In genomic region chr7:151963895-151964870, GRCh38 we compare ENCODE assay signal across 19 cellular contexts. TPM values are rescaled to one million over a fixed set of nuclear protein-coding genes. Genes with fewer than 3 reads are reported as not detected.
DNase-seq lines count a peak whose midpoint lies in the region; ATAC-seq, FAIRE-seq and TF ChIP-seq lines count a peak whose summit lies in the region.
"Had no signal": no experiment of that assay in that cellular context is flagged by ENCODE, and none has a peak within 500 bp of the region (broad histone marks: within the 10 kb centered on the region; RNA-seq: fewer than 3 reads in every experiment).

No MANE protein-coding gene starts in this region.

- peak overlapping the region; percentile 24 for H3K27ac Mint-ChIP-seq in progenitor cell of endocrine pancreas
- H3K27ac Mint-ChIP-seq: CD4-positive, CD25-positive, alpha-beta regulatory T cell; GM23338 had no signal

- WGBS in K562 (ENCODE audit: insufficient coverage, low coverage, missing lambda C conversion rate) = 6% methylated on average over 17 of the region's 17 CpGs

- peaks cover 3% of the 10 kb centered on the region for H3K27me3 Mint-ChIP-seq in progenitor cell of endocrine pancreas

- ATAC-seq in Right ventricle myocardium superior (ENCODE audit: poor library complexity) = peak; percentile 62
- no peak; the same call in 2 of the 3 replicates for ATAC-seq in K562
- ATAC-seq: GM23338 had no signal

- H3K27me3 ChIP-seq in K562 (ENCODE audit: control insufficient read depth in 2 of 2, insufficient read depth in 2 of 2, low read length in 2 of 2) (peaks cover 0 to 35% of the 10 kb centered on the region in 2 experiments), BE2C (no peaks in the 10 kb centered on the region)
- H3K27me3 ChIP-seq: BLaER1 treated with 17β-estradiol and CSF1 and Interleukin-3, amounts not matched to agents 10 nM and 100 nM had no signal

- no peak for TF ChIP-seq POLR2A in K562 (conservative IDR thresholded peaks at IDR 0.05)

- H3K4me3 ChIP-seq in K562 (no peak overlapping the region), BE2C (ENCODE audit: low read depth, low read length) (no peak overlapping the region)
- H3K4me3 ChIP-seq: BLaER1 treated with 17β-estradiol and CSF1 and Interleukin-3, amounts not matched to agents 10 nM and 100 nM; GM23338 had no signal

- no peak overlapping the region for H3K4me3 Mint-ChIP-seq in progenitor cell of endocrine pancreas (ENCODE audit: low read depth)
- H3K4me3 Mint-ChIP-seq: GM23338 had no signal

- no peak for TF ChIP-seq EP300 in K562 (IDR thresholded peaks at IDR 0.05; ENCODE audit: low read length)

- no peak for FAIRE-seq in K562 (lab: Jason Lieb, UNC)
- FAIRE-seq: G401.6, GM12891 had no signal

- TF ChIP-seq CTCF in K562 (IDR thresholded peaks at IDR 0.05 in 2 of 3, conservative IDR thresholded peaks at IDR 0.05 in 1 of 3; ENCODE audit: insufficient read depth in 2 of 3, low read depth in 1 of 3, low read length in 3 of 3) = no peak
- TF ChIP-seq CTCF in progenitor cell of endocrine pancreas (IDR thresholded peaks at IDR 0.05; ENCODE audit: unreplicated experiment) = no peak
- TF ChIP-seq CTCF in GM13977 (IDR thresholded peaks at IDR 0.05; ENCODE audit: extremely low read depth, insufficient read depth, missing control alignments) = no peak
- no peak for TF ChIP-seq CTCF in BE2C (IDR thresholded peaks at IDR 0.05; ENCODE audit: low read depth, low read length)

- H3K36me3 ChIP-seq in K562 (ENCODE audit: control insufficient read depth, insufficient read depth, low read length) (no peaks in the 10 kb centered on the region), BE2C (no peaks in the 10 kb centered on the region)
- H3K36me3 ChIP-seq: BLaER1 treated with 17β-estradiol and CSF1 and Interleukin-3, amounts not matched to agents 10 nM and 100 nM had no signal

- H3K27ac ChIP-seq in K562 (ENCODE audit: extremely low read depth, low read depth, low read length) = no peak overlapping the region

- no peak for TF ChIP-seq RAD21 in K562 (CRISPR knock-in tag; conservative IDR thresholded peaks at IDR 0.05 in 1 of 2, IDR thresholded peaks at IDR 0.05 in 1 of 2)

- peaks cover 3% of the 10 kb centered on the region for H3K4me1 Mint-ChIP-seq in progenitor cell of endocrine pancreas (ENCODE audit: low read depth)
- H3K4me1 Mint-ChIP-seq: CD4-positive, CD25-positive, alpha-beta regulatory T cell had no signal

- H3K9me1 ChIP-seq in K562 (ENCODE audit: control insufficient read depth, insufficient read depth, low read length) = peaks cover 3% of the 10 kb centered on the region

- H3K79me2 ChIP-seq in K562 (ENCODE audit: control insufficient read depth, insufficient read depth, low read length) = no peaks in the 10 kb centered on the region

- BruUV-seq in K562 (replicated peaks; lab: Mats Ljungman, UMichigan) = no TSS peak

- H3K9me3 ChIP-seq in K562 (replicated peaks; ENCODE audit: control insufficient read depth, insufficient read depth, low read depth, low read length) = no peaks in the 10 kb centered on the region
- H3K9me3 ChIP-seq in BE2C = no peaks in the 10 kb centered on the region

- no peaks in the 10 kb centered on the region for H3K36me3 Mint-ChIP-seq in progenitor cell of endocrine pancreas (ENCODE audit: insufficient read depth)
- H3K36me3 Mint-ChIP-seq: CD4-positive, CD25-positive, alpha-beta regulatory T cell had no signal

- H2AFZ ChIP-seq in K562 (ENCODE audit: low read depth, low read length) = peak overlapping the region; percentile 27; the same call in 1 of the 2 replicates
- H2AFZ ChIP-seq: GM23338 had no signal

- no peaks in the 10 kb centered on the region for H3K9me3 Mint-ChIP-seq in progenitor cell of endocrine pancreas (ENCODE audit: low read depth)

- DNase-seq in Right ventricle myocardium superior (peak; percentile 41), cardiac septum (ENCODE audit: low spot score) (no peak), K562 (ENCODE audit: extremely low read depth in 1 of 4, low spot score in 3 of 4) (no peak), progenitor cell of endocrine pancreas (ENCODE audit: low spot score, unreplicated experiment) (no peak), GM13977 (ENCODE audit: low spot score) (no peak), BE2C (no peak)
- DNase-seq in activated CD8-positive, alpha-beta memory T cell treated with anti-CD3 and anti-CD28 coated beads for 24 hours = no peak
- DNase-seq: 8988T; AML-193; Calu3; CD4-positive, CD25-positive, alpha-beta regulatory T cell; DMS153; DMS79 treated with DMSO at 0.1 percent for 48 hours; EL; H7 had no signal

- CTCF ChIA-PET in K562 (lab: Yijun Ruan, JAX; ENCODE audit: low intra/inter-chr PET ratio) = no interaction called here

- in situ Hi-C loops in K562 (cut with MboI) (no loop called here), GM13977 (cut with MboI; ENCODE audit: low pct_unique_long_range_greater_than_20kb, low sequenced_read_pairs, unreplicated experiment) (no loop called here)

- H3K4me2 ChIP-seq in K562 (ENCODE audit: insufficient read depth, low read length) = no peak overlapping the region
- H3K4me2 ChIP-seq: GM23338 had no signal

- intact Hi-C loops in Right ventricle myocardium superior (cut with DNase I) = no loop called here
- intact Hi-C loops in cardiac septum (cut with DNase I) = no loop called here
- intact Hi-C loops in K562 (cut with micrococcal nuclease) = no loop called here

- H4K20me1 ChIP-seq in K562 (replicated peaks; ENCODE audit: control insufficient read depth, insufficient read depth, low read length) = no peaks in the 10 kb centered on the region
- H4K20me1 ChIP-seq: BLaER1 treated with 17β-estradiol and CSF1 and Interleukin-3, amounts not matched to agents 10 nM and 100 nM had no signal

- H3K9ac ChIP-seq in K562 (ENCODE audit: insufficient read depth in 1 of 2, low read depth in 2 of 2, low read length in 2 of 2) = no peak overlapping the region
- H3K9ac ChIP-seq: BLaER1 treated with 17β-estradiol and CSF1 and Interleukin-3, amounts not matched to agents 10 nM and 100 nM had no signal

- H3K4me1 ChIP-seq in K562 (replicated peaks in 1 of 2; ENCODE audit: control insufficient read depth in 2 of 2, insufficient read depth in 2 of 2, low read length in 2 of 2) (peaks cover 0 to 4% of the 10 kb centered on the region in 2 experiments; a peak in 3 of 5 replicates), BE2C (no peaks in the 10 kb centered on the region)

- POLR2A ChIA-PET in K562 (lab: Yijun Ruan, JAX) = interaction anchor here (0.7 kb wide), 1 partner anchor 709 kb away, joined by 3 read pairs; no protein-coding TSS in a partner anchor

TF ChIP-seq in K562, 482 proteins besides CTCF, POLR2A, EP300 and RAD21:
- peak; percentile 83 for TF ChIP-seq CHD2 (IDR thresholded peaks at IDR 0.05; ENCODE audit: low read depth, low read length)
- TF ChIP-seq ZNF232 (CRISPR knock-in tag; IDR thresholded peaks at IDR 0.05) = no peak
TF ChIP-seq in K562: peak in this region for 1.

RNA-seq across cellular contexts. Expression of gene GALNTL5, which starts 7.9 kb away (rescaled TPM):
- total RNA-seq in Right ventricle myocardium superior = not detected
- total RNA-seq in cardiac septum = not detected
- total RNA-seq in K562 (2011; cell fraction: chromatin; rRNA removed; ENCODE audit: low replicate concordance) = not detected in 2 replicates
- not detected in 2 replicates for total RNA-seq in K562 (2011; cell fraction: nucleolus; rRNA removed)
- total RNA-seq in K562 (2011; cell fraction: nucleoplasm; rRNA removed) = not detected in 2 replicates
- not detected in 2 replicates for total RNA-seq in K562 (2014; rRNA removed)
- total RNA-seq in K562 (2014; rRNA removed; fragmentation: Illumina TruSeq; extraction: Trizol) = not detected in 2 replicates
- not detected in 2 replicates for total RNA-seq in K562 (2015; rRNA removed; fragmentation: Illumina TruSeq; extraction: Trizol)
- total RNA-seq in K562 (2021) = not detected in 2 replicates
- polyA plus RNA-seq in K562 (2011; rRNA removed) = not detected in 2 replicates
- not detected in 2 replicates for polyA plus RNA-seq in K562 (2011; cell fraction: cytosol; rRNA removed)
- polyA plus RNA-seq in K562 (2011; cell fraction: nucleus; rRNA removed) = not detected in 2 replicates
- not detected in 2 replicates for polyA plus RNA-seq in K562 (2012)
- polyA plus RNA-seq in K562 (2014; fragmentation: Illumina TruSeq; extraction: Trizol) = not detected in 2 replicates
- not detected for polyA plus RNA-seq in K562 (2014; fragmentation: Nextera tagmentation; extraction: Ambion mirVana)
- polyA plus RNA-seq in K562 (2014; rRNA removed) = not detected in 2 replicates
- not detected in 2 replicates for polyA minus RNA-seq in K562 (2011; rRNA and poly(A)+ RNA removed)
- polyA minus RNA-seq in K562 (2011; cell fraction: cytosol; rRNA and poly(A)+ RNA removed) = not detected in 2 replicates
- polyA minus RNA-seq in K562 (2011; cell fraction: nucleus; rRNA and poly(A)+ RNA removed) = not detected in 2 replicates
- not detected in 2 replicates for total RNA-seq in progenitor cell of endocrine pancreas
- not detected for polyA plus RNA-seq in BE2C (2012; ENCODE audit: insufficient read depth, insufficient read length, low read depth)
- total RNA-seq: Calu3; CD4-positive, CD25-positive, alpha-beta regulatory T cell; GM23338; H7 had no signal
- polyA plus RNA-seq: CD4-positive, CD25-positive, alpha-beta regulatory T cell; GM23338 had no signal
